Comparison of ENCODE assay signal across 16 cellular contexts in the genomic region with DNA sequence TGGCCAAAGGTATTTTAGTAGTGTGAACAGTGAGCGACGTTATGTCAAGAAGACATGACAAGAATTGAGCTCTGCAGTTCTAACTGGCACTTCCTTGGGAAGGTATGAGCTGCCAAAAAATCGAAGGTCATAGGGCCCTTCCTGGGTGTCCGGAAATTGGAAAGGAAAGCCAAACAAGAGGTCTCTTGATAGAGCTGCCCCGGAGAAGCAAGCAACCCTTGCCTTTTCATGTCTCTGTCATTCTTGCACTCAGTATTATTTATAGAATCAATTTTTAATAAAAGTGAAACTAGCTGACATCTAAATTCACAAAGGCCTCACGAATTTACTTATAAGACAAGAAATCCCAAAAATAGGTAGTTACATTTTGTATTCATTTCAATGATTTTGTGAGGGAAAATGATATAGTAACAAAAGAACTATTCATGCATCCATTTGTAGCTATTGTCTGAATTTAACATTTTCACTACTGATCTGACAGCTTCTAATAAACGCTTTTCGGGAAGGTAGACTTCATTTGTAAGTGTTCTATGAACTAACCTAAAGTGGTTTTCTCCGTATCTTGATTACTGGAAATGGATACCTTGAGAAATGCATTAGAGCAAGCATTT.
DNase-seq lines count a peak whose midpoint lies in the region; ATAC-seq and TF ChIP-seq lines count a peak whose summit lies in the region.
"Had no signal": no experiment of that assay in that cellular context is flagged by ENCODE, and none has a peak within 500 bp of the region (broad histone marks: within the 10 kb centered on the region; RNA-seq: fewer than 3 reads in every experiment).

No MANE protein-coding gene starts in this region.

- no peak overlapping the region for H3K27ac Mint-ChIP-seq in stimulated activated naive B cell treated with anti-CD40 and anti-IgM and Interleukin-4, amounts not matched to agents 10 μg/mL and 1 μg/mL and 100 μg/mL, for 72 hours
- H3K27ac Mint-ChIP-seq: B cell; CD4-positive, CD25-positive, alpha-beta regulatory T cell had no signal

- peaks cover 6 to 12% of the 10 kb centered on the region in 2 donors for H3K36me3 Mint-ChIP-seq in stimulated activated naive B cell treated with anti-CD40 and anti-IgM and Interleukin-4, amounts not matched to agents 10 μg/mL and 1 μg/mL and 100 μg/mL, for 72 hours

- ATAC-seq in GM18868 (IDR thresholded peaks at IDR 0.05; ENCODE audit: unreplicated experiment), result peak; percentile 78
- peak; percentile 60 for ATAC-seq in HG02759 (IDR thresholded peaks at IDR 0.05; ENCODE audit: unreplicated experiment)
- ATAC-seq in HG03565 (IDR thresholded peaks at IDR 0.05; ENCODE audit: unreplicated experiment), result peak; percentile 34
- ATAC-seq in stimulated activated naive B cell treated with anti-CD40 and anti-IgM and Interleukin-4, amounts not matched to agents 10 μg/mL and 1 μg/mL and 100 μg/mL, for 72 hours (replicated peaks), result no peak

- no peaks in the 10 kb centered on the region for H3K79me2 ChIP-seq in hepatocyte

- H3K4me3 Mint-ChIP-seq in stimulated activated naive B cell treated with anti-CD40 and anti-IgM and Interleukin-4, amounts not matched to agents 10 μg/mL and 1 μg/mL and 100 μg/mL, for 72 hours, result no peak overlapping the region
- H3K4me3 Mint-ChIP-seq: B cell; CD4-positive, CD25-positive, alpha-beta regulatory T cell had no signal

- H3K27ac ChIP-seq in hepatocyte, result no peak overlapping the region
- H3K27ac ChIP-seq: GM23248, PC-9, SJSA1 had no signal

- no peak overlapping the region for H2AFZ ChIP-seq in hepatocyte
- H2AFZ ChIP-seq: GM23248, PC-9 had no signal

- no peaks in the 10 kb centered on the region for H3K9me3 ChIP-seq in hepatocyte (ENCODE audit: low read depth)
- H3K9me3 ChIP-seq: SJSA1 had no signal

- no peak overlapping the region for H3K4me2 ChIP-seq in hepatocyte
- H3K4me2 ChIP-seq: PC-9 had no signal

- no peaks in the 10 kb centered on the region for H3K4me1 ChIP-seq in hepatocyte (ENCODE audit: insufficient read depth)
- H3K4me1 ChIP-seq: SJSA1 had no signal

- peaks cover 4 to 12% of the 10 kb centered on the region in 2 donors for H3K9me3 Mint-ChIP-seq in stimulated activated naive B cell treated with anti-CD40 and anti-IgM and Interleukin-4, amounts not matched to agents 10 μg/mL and 1 μg/mL and 100 μg/mL, for 72 hours

- no peaks in the 10 kb centered on the region for H3K27me3 ChIP-seq in hepatocyte
- H3K27me3 ChIP-seq: SJSA1 had no signal

- H3K36me3 ChIP-seq in hepatocyte (replicated peaks; ENCODE audit: insufficient read depth, low read depth), result no peaks in the 10 kb centered on the region
- H3K36me3 ChIP-seq: SJSA1 had no signal

- 93% methylated on average over 9 of the region's 9 CpGs for WGBS in hepatocyte (ENCODE audit: low lambda C conversion rate, missing lambda C conversion rate)

- DNase-seq in stimulated activated naive B cell treated with anti-CD40 and anti-IgM and Interleukin-4, amounts not matched to agents 10 μg/mL and 1 μg/mL and 100 μg/mL, for 72 hours, result no peak
- DNase-seq in activated T-cell treated with anti-CD3 and anti-CD28 coated beads, Interleukin-2, amount 50 U/mL, for 48 hours, result no peak
- DNase-seq in hepatocyte (ENCODE audit: low spot score), result no peak
- DNase-seq in NCI-H526 (lab: John Stamatoyannopoulos, UW), result no peak
- DNase-seq: CD4-positive, CD25-positive, alpha-beta regulatory T cell; GM23248; KG1; NCI-H146; NCI-H2081; NCI-H774; PC-9 had no signal

- peaks cover 0 to under 1% of the 10 kb centered on the region in 2 donors for H3K27me3 Mint-ChIP-seq in stimulated activated naive B cell treated with anti-CD40 and anti-IgM and Interleukin-4, amounts not matched to agents 10 μg/mL and 1 μg/mL and 100 μg/mL, for 72 hours
- H3K27me3 Mint-ChIP-seq: B cell; CD4-positive, CD25-positive, alpha-beta regulatory T cell had no signal

- no peaks in the 10 kb centered on the region for H4K20me1 ChIP-seq in hepatocyte (ENCODE audit: insufficient read depth, poor library complexity, severe bottlenecking)

- no peak for TF ChIP-seq CTCF in hepatocyte (IDR thresholded peaks at IDR 0.05; ENCODE audit: poor library complexity)

- peaks cover 2 to 12% of the 10 kb centered on the region in 2 donors for H3K4me1 Mint-ChIP-seq in stimulated activated naive B cell treated with anti-CD40 and anti-IgM and Interleukin-4, amounts not matched to agents 10 μg/mL and 1 μg/mL and 100 μg/mL, for 72 hours
- H3K4me1 Mint-ChIP-seq: B cell had no signal

- no peak overlapping the region for H3K4me3 ChIP-seq in hepatocyte
- H3K4me3 ChIP-seq: GM23248, PC-9, SJSA1 had no signal

- no peaks in the 10 kb centered on the region for H3K9me2 ChIP-seq in hepatocyte (replicated peaks; ENCODE audit: insufficient read depth)

Comparison
In these comparisons a context has a peak if more than half of its experiments do, and no peak if none do; other contexts are left out.
1. ATAC-seq: peak in GM18868 (single experiment), HG02759 (single experiment) and HG03565 (single experiment); none in stimulated activated naive B cell treated with anti-CD40 and anti-IgM and Interleukin-4, amounts not matched to agents 10 μg/mL and 1 μg/mL and 100 μg/mL, for 72 hours (0 of 2).